In the genomic region with DNA sequence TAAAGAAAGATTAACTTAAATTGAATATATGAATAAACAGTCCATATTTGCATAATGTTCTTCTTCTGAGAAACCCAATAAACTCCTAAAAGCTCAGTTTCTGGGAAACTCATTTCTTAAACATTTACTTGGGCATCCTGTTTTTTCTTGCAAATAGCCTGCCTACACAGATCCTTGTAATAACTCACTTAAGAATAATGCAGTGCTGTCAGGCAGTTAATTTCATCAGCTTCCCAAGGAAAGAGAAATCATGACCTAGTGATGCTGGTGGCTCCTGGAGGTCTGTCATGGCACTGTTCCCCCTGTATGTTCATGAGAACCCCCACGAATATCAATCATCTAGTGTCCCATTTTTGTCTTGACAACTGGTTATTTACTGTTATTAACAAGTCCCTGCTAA, we compare ENCODE assay signal across 16 cellular contexts.
DNase-seq lines count a peak whose midpoint lies in the region; ATAC-seq, FAIRE-seq and TF ChIP-seq lines count a peak whose summit lies in the region.
"Had no signal": no experiment of that assay in that cellular context is flagged by ENCODE, and none has a peak within 500 bp of the region (broad histone marks: within the 10 kb centered on the region; RNA-seq: fewer than 3 reads in every experiment).

No MANE protein-coding gene starts in this region.

- dilution Hi-C loops in keratinocyte (cut with MboI; ENCODE audit: extremely low pct_ligation_motif_present, low sequenced_read_pairs), result no loop called here

- no peak overlapping the region for H2AFZ ChIP-seq in keratinocyte (ENCODE audit: control insufficient read depth, low read length)

- peak; percentile 56 for DNase-seq in EH (ENCODE audit: low read depth)
- DNase-seq in SK-N-DZ (ENCODE audit: low spot score), result peak; percentile 42
- no peak for DNase-seq in keratinocyte (ENCODE audit: low read depth, low spot score)
- DNase-seq in kidney tubule cell (ENCODE audit: low spot score), result no peak
- no peak for DNase-seq in adrenal gland
- no peak for DNase-seq in hypothalamus (lab: John Stamatoyannopoulos, UW)
- DNase-seq: BE2C; CD4-positive, alpha-beta memory T cell; DMS79 treated with DMSO at 0.1 percent for 48 hours; GDM1; HCEC 1CT; KBM-7 had no signal

- TF ChIP-seq CTCF in keratinocyte (optimal IDR thresholded peaks at IDR 0.05 in 1 of 3, IDR thresholded peaks at IDR 0.05 in 1 of 3, conservative IDR thresholded peaks at IDR 0.05 in 1 of 3; ENCODE audit: extremely low read depth in 1 of 3, insufficient read depth in 2 of 3, low read length in 3 of 3), result no peak
- TF ChIP-seq CTCF in adrenal gland (IDR thresholded peaks at IDR 0.05), result no peak

- H3K4me1 ChIP-seq in keratinocyte (ENCODE audit: control insufficient read depth, extremely low read depth, insufficient read depth, low read length) (no peaks in the 10 kb centered on the region), adrenal gland (replicated peaks in 1 of 2) (no peaks in the 10 kb centered on the region)

- no peak overlapping the region for H3K9ac ChIP-seq in keratinocyte (ENCODE audit: control insufficient read depth, extremely low read depth, insufficient read depth, low read length)

- 40 to 57% (median 46%) methylated on average over 1 of the region's 1 CpG for WGBS in adrenal gland, 4 donors

- H3K36me3 ChIP-seq in keratinocyte (ENCODE audit: control insufficient read depth in 2 of 2, extremely low read depth in 1 of 2, insufficient read depth in 2 of 2, low read length in 2 of 2) (no peaks in the 10 kb centered on the region), adrenal gland (replicated peaks in 1 of 2) (no peaks in the 10 kb centered on the region)
- H3K36me3 ChIP-seq: BE2C had no signal

- FAIRE-seq in keratinocyte (lab: Jason Lieb, UNC), result peak; percentile 20
- FAIRE-seq: GM12892, GM19239 had no signal

- H3K27ac ChIP-seq in keratinocyte (ENCODE audit: control insufficient read depth, insufficient read depth, low read length), result no peak overlapping the region
- no peak overlapping the region for H3K27ac ChIP-seq in adrenal gland
- H3K27ac ChIP-seq: C4-2B had no signal

- no peaks in the 10 kb centered on the region for H3K79me2 ChIP-seq in keratinocyte (ENCODE audit: control insufficient read depth, insufficient read depth, low read length)

- ATAC-seq in HG02763 (IDR thresholded peaks at IDR 0.05; ENCODE audit: unreplicated experiment), result no peak

- no peaks in the 10 kb centered on the region for H3K27me3 ChIP-seq in keratinocyte (ENCODE audit: control insufficient read depth, extremely low read depth, insufficient read depth, low read length)
- H3K27me3 ChIP-seq in adrenal gland, result no peaks in the 10 kb centered on the region
- H3K27me3 ChIP-seq: BE2C had no signal

- no peak for TF ChIP-seq POLR2A in adrenal gland (IDR thresholded peaks at IDR 0.05)

- H3K4me3 ChIP-seq in keratinocyte (ENCODE audit: control insufficient read depth in 2 of 3, extremely low read depth in 1 of 3, insufficient read depth in 2 of 3, low read depth in 1 of 3, low read length in 3 of 3) (no peak overlapping the region), adrenal gland (no peak overlapping the region)

- intact Hi-C loops in adrenal gland (cut with DNase I), result no loop called here

- no peaks in the 10 kb centered on the region for H4K20me1 ChIP-seq in keratinocyte (ENCODE audit: control insufficient read depth, extremely low read depth, insufficient read depth, low read length)

- H3K9me1 ChIP-seq in keratinocyte (ENCODE audit: control insufficient read depth, extremely low read depth, insufficient read depth, low read length), result no peaks in the 10 kb centered on the region

- H3K9me3 ChIP-seq in keratinocyte (ENCODE audit: control insufficient read depth, low read depth, low read length) (no peaks in the 10 kb centered on the region), adrenal gland (replicated peaks in 1 of 3) (no peaks in the 10 kb centered on the region)
- H3K9me3 ChIP-seq: BE2C had no signal

- no peak overlapping the region for H3K4me2 ChIP-seq in keratinocyte (ENCODE audit: control insufficient read depth, extremely low read depth, insufficient read depth, low read depth, low read length)

Comparison
In these comparisons a context has a peak if more than half of its experiments do, and no peak if none do; other contexts are left out.
1. DNase-seq: peak in EH (single experiment) and SK-N-DZ (single experiment); none in keratinocyte (single experiment), kidney tubule cell (single experiment), adrenal gland (0 of 7) and hypothalamus (0 of 51).